ENCODE assay signal across 13 cellular contexts in the genomic region with DNA sequence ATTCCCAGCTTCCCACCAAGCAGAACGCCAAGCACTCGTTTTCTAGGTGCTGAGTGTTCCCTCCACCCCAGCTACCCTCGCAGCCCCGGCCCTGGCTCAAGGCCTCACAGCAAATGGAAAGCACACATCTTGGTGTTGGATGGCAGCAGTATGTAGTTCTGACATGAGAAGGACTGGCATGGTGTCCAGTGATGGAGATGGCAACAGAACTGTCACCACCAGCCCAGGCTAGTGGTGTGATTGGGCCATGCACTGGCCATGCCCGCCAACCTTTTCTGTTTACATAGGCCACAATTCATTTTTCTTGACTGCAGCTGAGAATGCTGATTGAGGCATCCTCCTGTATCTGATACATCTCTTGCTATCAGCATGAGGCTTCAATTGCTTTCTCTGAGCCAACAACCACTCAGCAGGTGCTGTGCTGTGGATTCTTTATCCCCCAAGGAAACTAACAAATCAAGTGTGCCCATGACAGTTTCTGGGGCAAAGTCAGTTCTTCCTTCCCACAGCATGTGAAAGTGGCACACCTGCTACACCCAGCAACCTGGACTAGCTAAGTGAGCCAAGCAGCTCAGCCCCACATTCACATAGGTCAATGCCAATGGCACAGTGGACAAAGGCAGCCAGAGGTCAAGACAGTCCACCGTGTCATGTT. TPM values are rescaled to one million over a fixed set of nuclear protein-coding genes. Genes with fewer than 3 reads are reported as not detected.
DNase-seq lines count a peak whose midpoint lies in the region; ATAC-seq and TF ChIP-seq lines count a peak whose summit lies in the region.
"Had no signal": no experiment of that assay in that cellular context is flagged by ENCODE, and none has a peak within 500 bp of the region (broad histone marks: within the 10 kb centered on the region; RNA-seq: fewer than 3 reads in every experiment).

No MANE protein-coding gene starts in this region.

- H3K18ac ChIP-seq in mesendoderm (ENCODE audit: low read length) = no peak overlapping the region

- no peak overlapping the region for H4K8ac ChIP-seq in mesendoderm (ENCODE audit: low read depth, low read length)

- CTCF ChIA-PET in WTC11 (lab: Charles Lee) = interaction anchor here (0.5 to 3.2 kb wide), 6 partner anchors 17 to 292 kb away, joined by 3 to 25 read pairs (median 6); a partner anchor contains a TSS

- no peak overlapping the region for H4K5ac ChIP-seq in mesendoderm (ENCODE audit: low read length)

- H3K4me1 ChIP-seq in heart right ventricle (peaks cover 71 to 90% (median 78%) of the 10 kb centered on the region in 9 donors), mesendoderm (ENCODE audit: control insufficient read depth, low read depth, low read length) (peaks cover 8% of the 10 kb centered on the region), transverse colon (peaks cover 15 to 62% (median 39%) of the 10 kb centered on the region in 4 donors)

- H2BK15ac ChIP-seq in mesendoderm (replicated peaks; ENCODE audit: low read depth) = no peak overlapping the region

- H3K4ac ChIP-seq in mesendoderm (ENCODE audit: low read depth, low read length) = no peak overlapping the region

- POLR2A ChIA-PET in WTC11 (lab: Charles Lee) = no interaction called here

- H3K4me1 Mint-ChIP-seq in WTC11 = peaks cover 41% of the 10 kb centered on the region

- DNase-seq in heart right ventricle = no peak
- no peak for DNase-seq in left ventricle myocardium superior
- DNase-seq in WTC11 (ENCODE audit: low spot score) = no peak
- DNase-seq in mesendoderm = no peak
- no peak for DNase-seq in transverse colon
- DNase-seq in NCI-H1105 (lab: John Stamatoyannopoulos, UW) = no peak
- DNase-seq: activated CD4-positive, alpha-beta T cell treated with anti-CD3 and anti-CD28 coated beads, Interleukin-2, amount 10 ng/mL, durations not matched to agents 7 days and 5 days; kidney glomerular epithelial cell; naive thymus-derived CD8-positive, alpha-beta T cell; stimulated activated CD8-positive, alpha-beta memory T cell treated with anti-CD3 and anti-CD28 coated beads, Interleukin-4, amount 100 ng/mL, for 48 hours had no signal

- H2BK5ac ChIP-seq in mesendoderm (ENCODE audit: low read length) = no peak overlapping the region

- TF ChIP-seq EP300 in transverse colon (IDR thresholded peaks at IDR 0.05; ENCODE audit: low read depth) = no peak

- H3K27me3 Mint-ChIP-seq in WTC11 (ENCODE audit: low read depth) = peaks cover 2% of the 10 kb centered on the region; the same call in 1 of the 2 replicates
- H3K27me3 Mint-ChIP-seq: activated CD4-positive, alpha-beta T cell treated with anti-CD3 and anti-CD28 coated beads, Interleukin-2, amount 10 ng/mL, durations not matched to agents 7 days and 5 days; naive thymus-derived CD8-positive, alpha-beta T cell had no signal

- no peaks in the 10 kb centered on the region for H3K27me3 ChIP-seq in heart right ventricle
- no peaks in the 10 kb centered on the region for H3K27me3 ChIP-seq in mesendoderm (ENCODE audit: insufficient read depth, low read length, poor library complexity)
- H3K27me3 ChIP-seq in transverse colon = peaks cover 19% of the 10 kb centered on the region

- in situ Hi-C loops in transverse colon (cut with MboI; ENCODE audit: low pct_ligation_motif_present in 1 of 4, low pct_unique_long_range_greater_than_20kb in 1 of 4, low sequenced_read_pairs in 3 of 4) = no loop called here

- no peak overlapping the region for H2BK120ac ChIP-seq in mesendoderm (ENCODE audit: low read depth, low read length)

- 55 to 64% methylated on average over 6 of the region's 6 CpGs for WGBS in heart right ventricle, 2 donors
- no CpG with 5 or more reads among the region's 6 CpGs for WGBS in mesendoderm (ENCODE audit: extremely low coverage, insufficient coverage, low lambda C conversion rate)
- 80 to 88% methylated on average over 2 to 6 of the region's 6 CpGs for WGBS in transverse colon (ENCODE audit: low coverage in 1 of 2), 2 donors

- peaks cover 0 to 53% (median 24%) of the 10 kb centered on the region in 9 donors for H3K36me3 ChIP-seq in heart right ventricle
- H3K36me3 ChIP-seq in mesendoderm (ENCODE audit: control insufficient read depth, insufficient read depth, low read length) = peaks cover 11% of the 10 kb centered on the region
- no peaks in the 10 kb centered on the region for H3K36me3 ChIP-seq in transverse colon

- no peak overlapping the region for H3K9ac ChIP-seq in mesendoderm (ENCODE audit: low read length)

- H3K79me2 ChIP-seq in mesendoderm (ENCODE audit: control insufficient read depth, insufficient read depth, low read length) = peaks cover 18% of the 10 kb centered on the region

- H3K9me3 ChIP-seq in heart right ventricle = no peaks in the 10 kb centered on the region
- no peaks in the 10 kb centered on the region for H3K9me3 ChIP-seq in transverse colon

- peaks cover 36% of the 10 kb centered on the region for H3K36me3 Mint-ChIP-seq in WTC11

- H2AK5ac ChIP-seq in mesendoderm (ENCODE audit: low read length) = no peak overlapping the region

- peaks cover 24% of the 10 kb centered on the region for H3K79me1 ChIP-seq in mesendoderm (ENCODE audit: low read length)

- peak overlapping the region in 9 of 10 donors; percentile 94 to 100 (median 100) for H3K27ac ChIP-seq in heart right ventricle
- no peak overlapping the region for H3K27ac ChIP-seq in mesendoderm (ENCODE audit: low read depth, low read length)
- H3K27ac ChIP-seq in transverse colon = peak overlapping the region; percentile 2 to 95 (median 24)

- TF ChIP-seq POLR2A in transverse colon (IDR thresholded peaks at IDR 0.05) (no peak), GM18505 (IDR thresholded peaks at IDR 0.05; ENCODE audit: borderline replicate concordance, extremely low read depth, insufficient read depth, insufficient read length) (no peak)

- H3K9me3 Mint-ChIP-seq in WTC11 = no peaks in the 10 kb centered on the region
- H3K9me3 Mint-ChIP-seq: activated CD4-positive, alpha-beta T cell treated with anti-CD3 and anti-CD28 coated beads, Interleukin-2, amount 10 ng/mL, durations not matched to agents 7 days and 5 days; naive thymus-derived CD8-positive, alpha-beta T cell had no signal

- peak overlapping the region; percentile 83 for H3K23ac ChIP-seq in mesendoderm (ENCODE audit: low read length)

- H3K4me3 Mint-ChIP-seq in WTC11 = no peak overlapping the region
- H3K4me3 Mint-ChIP-seq: activated CD4-positive, alpha-beta T cell treated with anti-CD3 and anti-CD28 coated beads, Interleukin-2, amount 10 ng/mL, durations not matched to agents 7 days and 5 days had no signal

- no peak for ATAC-seq in heart right ventricle
- ATAC-seq in left ventricle myocardium superior = no peak
- ATAC-seq in WTC11 = no peak
- no peak for ATAC-seq in GM18505 (IDR thresholded peaks at IDR 0.05; ENCODE audit: unreplicated experiment)
- no peak for ATAC-seq in GM19397 (IDR thresholded peaks at IDR 0.05; ENCODE audit: unreplicated experiment)
- ATAC-seq: naive thymus-derived CD8-positive, alpha-beta T cell had no signal

- peak overlapping the region in 2 of 10 donors; percentile 17 to 25 for H3K4me3 ChIP-seq in heart right ventricle
- no peak overlapping the region for H3K4me3 ChIP-seq in mesendoderm (ENCODE audit: low read length)
- H3K4me3 ChIP-seq in transverse colon = no peak overlapping the region

- no peak for TF ChIP-seq CTCF in heart right ventricle (IDR thresholded peaks at IDR 0.05)
- no peak for TF ChIP-seq CTCF in WTC11 (IDR thresholded peaks at IDR 0.05)
- TF ChIP-seq CTCF in transverse colon (IDR thresholded peaks at IDR 0.05) = no peak

- H3K4me2 ChIP-seq in mesendoderm (ENCODE audit: low read length) = no peak overlapping the region

- H3K56ac ChIP-seq in mesendoderm (ENCODE audit: low read length) = no peak overlapping the region

- H3K27ac Mint-ChIP-seq in WTC11 = peak overlapping the region; percentile 81
- H3K27ac Mint-ChIP-seq: activated CD4-positive, alpha-beta T cell treated with anti-CD3 and anti-CD28 coated beads, Interleukin-2, amount 10 ng/mL, durations not matched to agents 7 days and 5 days had no signal

- intact Hi-C loops in heart right ventricle (cut with DNase I) = no loop called here
- intact Hi-C loops in left ventricle myocardium superior (cut with micrococcal nuclease) = no loop called here
- intact Hi-C loops in transverse colon (cut with DNase I; ENCODE audit: low total_unique reads) = no loop called here

TF ChIP-seq in WTC11, 78 proteins besides CTCF, POLR2A, EP300 and RAD21 (continues in another document):
- TF ChIP-seq ZNF121 (CRISPR knock-in tag; IDR thresholded peaks at IDR 0.05) = no peak
- no peak for TF ChIP-seq RELA (CRISPR knock-in tag; IDR thresholded peaks at IDR 0.05; ENCODE audit: borderline replicate concordance)

RNA-seq across cellular contexts. Expression of a gene that starts 3.8 kb away (rescaled TPM):
- 100 to 1,000 TPM in 1 of 10 donors, 10 to 100 TPM in 9; 70.9 to 107 (median 86.6) TPM for total RNA-seq in heart right ventricle
- polyA plus RNA-seq in heart right ventricle = 100 to 1,000 TPM in 1 of 2 donors, 10 to 100 TPM in 1; 70.1 to 116 TPM
- 95.5 TPM for total RNA-seq in left ventricle myocardium superior
- total RNA-seq in WTC11 (2021) = 67.5 to 94.1 TPM (median 73.7 TPM) in 3 replicates
- 19.6 TPM for polyA plus RNA-seq in mesendoderm (2013, experiment 1 of 2)
- polyA plus RNA-seq in mesendoderm (2013, experiment 2 of 2) = 17.4 TPM
- total RNA-seq in transverse colon = 10 to 100 TPM; 18.1 to 46.4 (median 25.4) TPM

RNA-seq across cellular contexts. Expression of a gene that starts 15.7 kb away (rescaled TPM):
- total RNA-seq in heart right ventricle = under 1 TPM in 1 of 10 donors, not detected in 9; 0.34 TPM
- polyA plus RNA-seq in heart right ventricle = under 1 TPM in 1 of 2 donors, not detected in 1; 0.01 TPM
- not detected for total RNA-seq in left ventricle myocardium superior
- 1.6 to 2.7 TPM (median 2.5 TPM) in 3 replicates for total RNA-seq in WTC11 (2021)
- polyA plus RNA-seq in mesendoderm (2013, experiment 1 of 2) = 2.8 TPM
- 3.8 TPM for polyA plus RNA-seq in mesendoderm (2013, experiment 2 of 2)
- total RNA-seq in transverse colon = not detected
- total RNA-seq: chondrocyte had no signal

RNA-seq across cellular contexts. Expression of a gene that starts 20.7 kb away (rescaled TPM):
- 10 to 100 TPM; 14.4 to 24.6 (median 20.6) TPM for total RNA-seq in heart right ventricle
- polyA plus RNA-seq in heart right ventricle = 10 to 100 TPM; 18.1 to 96.5 TPM
- 21.9 TPM for total RNA-seq in left ventricle myocardium superior
- total RNA-seq in WTC11 (2021) = 23.3 to 38.3 TPM (median 25.8 TPM) in 3 replicates
- polyA plus RNA-seq in mesendoderm (2013, experiment 1 of 2) = 8.5 TPM
- polyA plus RNA-seq in mesendoderm (2013, experiment 2 of 2) = 7.3 TPM
- total RNA-seq in transverse colon = 10 to 100 TPM in 1 of 4 donors, 1 to 10 TPM in 3; 2.2 to 30.7 (median 4.2) TPM

RNA-seq across cellular contexts. Expression of a gene that starts 28.0 kb away (rescaled TPM):
- 100 to 1,000 TPM in 1 of 10 donors, 10 to 100 TPM in 9; 48.9 to 164 (median 62.8) TPM for total RNA-seq in heart right ventricle
- 100 to 1,000 TPM in 1 of 2 donors, 10 to 100 TPM in 1; 87.4 to 170 TPM for polyA plus RNA-seq in heart right ventricle
- total RNA-seq in left ventricle myocardium superior = 54.1 TPM
- 34.8 to 40.9 TPM (median 35.3 TPM) in 3 replicates for total RNA-seq in WTC11 (2021)
- polyA plus RNA-seq in mesendoderm (2013, experiment 1 of 2) = 60.4 TPM
- 58.4 TPM for polyA plus RNA-seq in mesendoderm (2013, experiment 2 of 2)
- total RNA-seq in transverse colon = 100 to 1,000 TPM in 1 of 4 donors, 10 to 100 TPM in 3; 65.6 to 100 (median 68.6) TPM

RNA-seq across cellular contexts. Expression of a gene that starts 32.9 kb away (rescaled TPM):
- total RNA-seq in heart right ventricle = 1 to 10 TPM in 2 of 10 donors, under 1 TPM in 8; 0.39 to 1.6 (median 0.84) TPM
- polyA plus RNA-seq in heart right ventricle = 1 to 10 TPM in 1 of 2 donors, under 1 TPM in 1; 0.74 to 2.0 TPM
- 0.37 TPM for total RNA-seq in left ventricle myocardium superior
- 1.7 to 3.6 TPM (median 2.8 TPM) in 3 replicates for total RNA-seq in WTC11 (2021)
- polyA plus RNA-seq in mesendoderm (2013, experiment 1 of 2) = 1.9 TPM
- 1.7 TPM for polyA plus RNA-seq in mesendoderm (2013, experiment 2 of 2)
- total RNA-seq in transverse colon = 1 to 10 TPM in 3 of 4 donors, not detected in 1; 1.6 to 2.1 (median 1.6) TPM
- total RNA-seq: chondrocyte had no signal
